Comparison of ENCODE assay signal across 8 cellular contexts in the genomic region with DNA sequence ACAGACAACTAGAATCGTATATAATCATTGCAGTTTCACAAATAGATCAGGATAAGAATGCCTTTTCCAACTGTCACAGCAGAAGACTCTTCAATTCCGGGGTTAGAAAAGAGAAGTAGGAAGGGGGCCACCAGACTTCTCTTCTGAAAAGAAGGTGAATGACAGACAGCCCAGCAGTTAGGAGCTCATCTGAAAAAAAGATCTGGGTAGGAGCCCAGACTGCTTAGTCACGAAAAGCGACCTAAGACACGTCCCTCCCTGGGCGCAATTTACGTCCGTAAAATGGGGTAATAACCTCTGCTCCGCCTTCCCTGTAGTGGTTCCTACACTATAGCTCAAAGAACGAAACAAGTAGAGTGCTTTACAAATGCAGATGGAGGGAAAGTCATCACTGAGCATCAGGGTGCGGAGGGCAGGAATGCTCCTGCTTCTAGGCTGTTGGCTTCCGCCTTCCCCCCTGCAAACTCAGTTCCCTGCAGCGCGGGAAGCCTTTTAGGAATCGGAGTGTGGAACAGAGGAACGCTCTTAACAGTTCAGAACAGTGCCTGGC. TPM values are rescaled to one million over a fixed set of nuclear protein-coding genes. Genes with fewer than 3 reads are reported as not detected.
A peak's percentile ranks its signal among the peaks of the same experiment; 100 is the strongest.
DNase-seq lines count a peak whose midpoint lies in the region; ATAC-seq and TF ChIP-seq lines count a peak whose summit lies in the region.

No MANE protein-coding gene starts in this region.

- H3K9me3 ChIP-seq in cardiac muscle cell (ENCODE audit: low read depth) (no peaks in the 10 kb centered on the region), sigmoid colon (no peaks in the 10 kb centered on the region)

- peaks cover 3% of the 10 kb centered on the region for H3K36me3 ChIP-seq in cardiac muscle cell
- peaks cover under 1 to 27% (median 12%) of the 10 kb centered on the region in 4 donors for H3K36me3 ChIP-seq in sigmoid colon

- WGBS in sigmoid colon, 2 donors: 0% methylated on average over 16 of the region's 16 CpGs

- no peaks in the 10 kb centered on the region for H3K27me3 ChIP-seq in cardiac muscle cell
- no peaks in the 10 kb centered on the region for H3K27me3 ChIP-seq in sigmoid colon

- no peaks in the 10 kb centered on the region for H3K4me1 ChIP-seq in cardiac muscle cell (ENCODE audit: low read depth)
- peaks cover 0 to 26% (median 23%) of the 10 kb centered on the region in 4 donors for H3K4me1 ChIP-seq in sigmoid colon

- H3K4me3 ChIP-seq in cardiac muscle cell (peak overlapping the region; percentile 80), sigmoid colon (peak overlapping the region; percentile 56 to 87 (median 78))

- intact Hi-C loops in sigmoid colon (cut with DNase I): loop anchor here (1.0 to 10.0 kb wide), 4 partner anchors 36 to 259 kb away; a partner anchor contains a TSS

- TF ChIP-seq CTCF in cardiac muscle cell (IDR thresholded peaks at IDR 0.05; ENCODE audit: low read depth, low read length) (no peak), sigmoid colon (IDR thresholded peaks at IDR 0.05) (no peak)

- peak; percentile 40 for DNase-seq in COLO829 (ENCODE audit: low spot score)
- DNase-seq in OCI-M1 (lab: John Stamatoyannopoulos, UW): peak; percentile 90
- peak; percentile 78 for DNase-seq in activated effector memory CD4-positive, alpha-beta T cell treated with anti-CD3 and anti-CD28 coated beads, Interleukin-2, amount 50 U/mL, for 16 hours
- peak in 1 of 2 donors; percentile 76 for DNase-seq in cardiac muscle cell (ENCODE audit: low read depth in 1 of 2, low spot score in 1 of 2)
- DNase-seq in sigmoid colon: no peak
- DNase-seq in DMS114 treated with DMSO at 0.1 percent for 48 hours (lab: John Stamatoyannopoulos, UW; ENCODE audit: unreplicated experiment): no peak

- no peak for TF ChIP-seq POLR2A in sigmoid colon (IDR thresholded peaks at IDR 0.05)

- no peak for TF ChIP-seq EP300 in sigmoid colon (IDR thresholded peaks at IDR 0.05)

- H3K27ac ChIP-seq in cardiac muscle cell: peak overlapping the region; percentile 15
- H3K27ac ChIP-seq in sigmoid colon: peak overlapping the region; percentile 84 to 90 (median 89)

- ATAC-seq in GM19397 (IDR thresholded peaks at IDR 0.05; ENCODE audit: unreplicated experiment): peak; percentile 5
- peak; percentile 33 for ATAC-seq in HG03460 (IDR thresholded peaks at IDR 0.05; ENCODE audit: unreplicated experiment)

RNA-seq across cellular contexts. Expression of a gene that starts 0.6 kb away (rescaled TPM):
- total RNA-seq in cardiac muscle cell (2.2 and 4.5 TPM in 2 replicates), sigmoid colon (under 1 TPM in 2 of 4 donors, not detected in 2; 0.36 to 0.95 TPM)
- polyA plus RNA-seq in cardiac muscle cell (3.4 and 4.6 TPM in 2 replicates), sigmoid colon (1 to 10 TPM; 1.2 to 6.1 (median 1.8) TPM)

RNA-seq across cellular contexts. Expression of a gene that starts 0.8 kb away (rescaled TPM):
- 18.0 and 18.9 TPM in 2 replicates for total RNA-seq in cardiac muscle cell
- polyA plus RNA-seq in cardiac muscle cell: 43.4 and 53.4 TPM in 2 replicates
- 10 to 100 TPM; 12.4 to 20.0 (median 17.5) TPM for total RNA-seq in sigmoid colon
- polyA plus RNA-seq in sigmoid colon: 10 to 100 TPM; 17.8 to 29.8 (median 22.2) TPM

RNA-seq across cellular contexts. Expression of a gene that starts 37.6 kb away (rescaled TPM):
- total RNA-seq in cardiac muscle cell (15.0 and 16.8 TPM in 2 replicates), sigmoid colon (10 to 100 TPM; 15.6 to 20.8 (median 18.2) TPM)
- polyA plus RNA-seq in cardiac muscle cell (4.8 and 14.4 TPM in 2 replicates), sigmoid colon (10 to 100 TPM; 14.4 to 26.2 (median 19.2) TPM)

Comparison
In these comparisons a context has a peak if more than half of its experiments do, and no peak if none do; other contexts are left out.
1. DNase-seq: peak in COLO829 (single experiment), OCI-M1 (single experiment) and activated effector memory CD4-positive, alpha-beta T cell treated with anti-CD3 and anti-CD28 coated beads, Interleukin-2, amount 50 U/mL, for 16 hours (single experiment); none in sigmoid colon (single experiment) and DMS114 treated with DMSO at 0.1 percent for 48 hours (single experiment).